8 cellular contexts compared by ENCODE assay signal in the genomic region with DNA sequence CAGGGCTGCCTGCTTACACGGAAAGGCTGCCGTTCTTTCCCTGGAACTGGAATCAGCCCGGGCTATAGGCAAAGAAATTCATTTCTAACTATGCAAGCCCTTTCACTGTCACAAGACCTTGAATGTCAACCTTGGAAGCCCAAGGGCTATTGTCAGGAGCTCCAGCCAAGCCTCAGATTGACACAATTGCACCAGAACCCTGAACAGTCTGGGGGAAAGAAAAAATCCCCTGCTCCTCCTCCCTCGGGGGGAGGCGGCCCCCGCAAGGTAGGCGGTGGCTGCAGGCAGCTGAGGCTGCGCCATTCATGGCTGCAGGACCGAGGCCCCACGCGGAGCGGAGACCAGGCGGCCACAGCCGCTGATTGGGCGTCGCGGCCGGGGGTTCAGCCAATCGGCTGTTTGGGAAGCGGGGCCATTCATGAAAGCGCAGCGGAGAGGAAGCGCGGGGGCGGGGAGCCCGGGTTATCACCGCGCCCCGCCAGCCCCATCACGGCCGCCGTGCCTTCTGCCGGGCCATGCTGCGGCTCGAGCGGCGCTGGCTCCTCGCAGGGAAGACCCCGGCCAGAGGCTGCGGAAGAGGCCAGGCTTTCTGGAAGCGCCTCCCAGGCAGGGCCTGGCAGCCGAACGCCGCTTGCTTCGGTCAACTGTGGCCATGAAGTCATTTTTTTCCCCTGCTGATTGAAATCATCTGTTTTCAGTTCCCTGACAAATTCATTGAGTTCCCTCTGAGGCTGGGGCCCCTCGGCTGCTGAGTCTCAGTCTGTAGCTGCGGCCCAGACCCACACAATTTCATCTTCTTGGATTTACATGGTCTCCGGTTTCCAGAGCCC. TPM values are rescaled to one million over a fixed set of nuclear protein-coding genes. Genes with fewer than 3 reads are reported as not detected.
DNase-seq lines count a peak whose midpoint lies in the region; ATAC-seq and TF ChIP-seq lines count a peak whose summit lies in the region.

No MANE protein-coding gene starts in this region.

- peak overlapping the region; percentile 85 for H3K9ac ChIP-seq in NT2/D1 (ENCODE audit: insufficient read length, low read depth)
- peak overlapping the region; percentile 63 for H3K9ac ChIP-seq in mucosa of stomach (ENCODE audit: low read length)

- TF ChIP-seq CTCF in AG04450 (IDR thresholded peaks at IDR 0.05; ENCODE audit: low read depth, low read length) = no peak

- ATAC-seq in GM18873 (IDR thresholded peaks at IDR 0.05; ENCODE audit: low FRiP score, unreplicated experiment) = peak; percentile 67
- peak; percentile 73 for ATAC-seq in HG03139 (IDR thresholded peaks at IDR 0.05; ENCODE audit: unreplicated experiment)

- no peaks in the 10 kb centered on the region for H3K27me3 ChIP-seq in AG04450 (ENCODE audit: control insufficient read depth, insufficient read depth, low read length)
- H3K27me3 ChIP-seq in NT2/D1 (ENCODE audit: insufficient read depth, insufficient read length) = no peaks in the 10 kb centered on the region
- no peaks in the 10 kb centered on the region for H3K27me3 ChIP-seq in mucosa of stomach (ENCODE audit: control insufficient read depth, insufficient read depth, low read length)

- H3K27ac ChIP-seq in AG04450 (ENCODE audit: low read depth, low read length) (peak overlapping the region; percentile 94), epithelial cell of prostate (peak overlapping the region; percentile 83)

- CTCF ChIA-PET in AG04450 (lab: Charles Lee) = interaction anchor here (1.5 kb wide), 1 partner anchor 312 kb away, joined by 4 read pairs; no protein-coding TSS in a partner anchor

- H3K9me3 ChIP-seq in AG04450 (ENCODE audit: control insufficient read depth, insufficient read depth, low read length) (no peaks in the 10 kb centered on the region; the same call in 1 of the 2 replicates), NT2/D1 (ENCODE audit: insufficient read depth, low read length) (no peaks in the 10 kb centered on the region), mucosa of stomach (ENCODE audit: control insufficient read depth, low read length) (no peaks in the 10 kb centered on the region)

- H3K4me3 ChIP-seq in AG04450 (ENCODE audit: low read depth, low read length) = peak overlapping the region; percentile 56
- peak overlapping the region; percentile 38 for H3K4me3 ChIP-seq in NT2/D1 (ENCODE audit: insufficient read length, low read depth)
- no peak overlapping the region for H3K4me3 ChIP-seq in mucosa of stomach (ENCODE audit: low read length)

- peaks cover 20% of the 10 kb centered on the region for H3K4me1 ChIP-seq in NT2/D1 (ENCODE audit: insufficient read depth, insufficient read length)
- H3K4me1 ChIP-seq in mucosa of stomach (ENCODE audit: control insufficient read depth, insufficient read depth, low read length) = peaks cover 48% of the 10 kb centered on the region

- H3K36me3 ChIP-seq in NT2/D1 (ENCODE audit: insufficient read depth, insufficient read length, low read length) = no peaks in the 10 kb centered on the region
- H3K36me3 ChIP-seq in mucosa of stomach (ENCODE audit: control insufficient read depth, insufficient read depth, low read length) = no peaks in the 10 kb centered on the region

- POLR2A ChIA-PET in AG04450 (lab: Yijun Ruan, JAX) = interaction anchor here (0.5 to 3.1 kb wide), 6 partner anchors 23 to 399 kb away, joined by 3 to 15 read pairs (median 3); no protein-coding TSS in a partner anchor

- peak; percentile 79 for DNase-seq in AG04450 (ENCODE audit: low read depth, low spot score)
- DNase-seq in NT2/D1 (ENCODE audit: low read depth, low spot score) = peak; percentile 95
- peak; percentile 76 for DNase-seq in activated T-cell treated with anti-CD3 and anti-CD28 coated beads for 48 hours (ENCODE audit: low read depth)
- no peak for DNase-seq in epithelial cell of prostate (ENCODE audit: low read depth, low spot score)
- peak; percentile 85 for DNase-seq in stimulated activated CD8-positive, alpha-beta memory T cell treated with anti-CD3 and anti-CD28 coated beads, Interleukin-4, amount 100 ng/mL, for 48 hours

RNA-seq across cellular contexts. Expression of gene LINC01488, which starts 38.1 kb away (rescaled TPM):
- polyA plus RNA-seq in AG04450 (2011; rRNA removed) = not detected in 2 replicates
- polyA minus RNA-seq in AG04450 (2011; rRNA and poly(A)+ RNA removed) = not detected in 2 replicates
